ENCODE assay signal across 1 cellular context in genomic region chr13:113298001-113298945, GRCh38.
TF ChIP-seq lines count a peak whose summit lies in the region.

No MANE protein-coding gene starts in this region.

TF ChIP-seq in K562, 482 proteins besides CTCF, POLR2A, EP300 and RAD21 (continued from another document):
- TF ChIP-seq EGR1 (conservative IDR thresholded peaks at IDR 0.05) (peak; percentile 30; the same call in 1 of the 2 replicates), MBD2 (IDR thresholded peaks at IDR 0.05; ENCODE audit: borderline replicate concordance, low read depth) (no peak), E4F1 (CRISPR knock-in tag; IDR thresholded peaks at IDR 0.05; ENCODE audit: borderline replicate concordance) (no peak), AFF4 (CRISPR knock-in tag; IDR thresholded peaks at IDR 0.05) (no peak), CEBPZ (IDR thresholded peaks at IDR 0.05; ENCODE audit: borderline replicate concordance, low read depth, low read length) (no peak), ZNF354B (CRISPR knock-in tag; IDR thresholded peaks at IDR 0.05) (no peak), MNT (conservative IDR thresholded peaks at IDR 0.05) (peak; percentile 35 to 62; a peak in 3 of 4 replicates), ZNF75A (CRISPR knock-in tag; IDR thresholded peaks at IDR 0.05) (no peak), ZNF224 (CRISPR knock-in tag; IDR thresholded peaks at IDR 0.05) (no peak), HMBOX1 (IDR thresholded peaks at IDR 0.05) (no peak), ZBTB5 (IDR thresholded peaks at IDR 0.05) (no peak), NKRF (IDR thresholded peaks at IDR 0.05; ENCODE audit: borderline replicate concordance) (no peak), BDP1 (IDR thresholded peaks at IDR 0.05; ENCODE audit: insufficient read depth, insufficient read length) (no peak), CREBBP (IDR thresholded peaks at IDR 0.05; ENCODE audit: low read depth, low read length) (no peak), HNRNPLL (IDR thresholded peaks at IDR 0.05; ENCODE audit: low read depth, low read length, poor library complexity, severe bottlenecking) (no peak), ZNF785 (CRISPR knock-in tag; IDR thresholded peaks at IDR 0.05) (no peak), NFRKB (IDR thresholded peaks at IDR 0.05; ENCODE audit: low read depth) (no peak), ZNF12 (CRISPR knock-in tag; IDR thresholded peaks at IDR 0.05) (no peak), STAT5B (CRISPR knock-in tag; IDR thresholded peaks at IDR 0.05) (no peak), CHD1 (IDR thresholded peaks at IDR 0.05; ENCODE audit: low read length) (no peak), CHCHD3 (CRISPR knock-in tag; IDR thresholded peaks at IDR 0.05) (no peak), GMEB1 (CRISPR knock-in tag; IDR thresholded peaks at IDR 0.05) (no peak), ZNF436 (CRISPR knock-in tag; IDR thresholded peaks at IDR 0.05) (no peak), EZH2 (IDR thresholded peaks at IDR 0.05; ENCODE audit: borderline replicate concordance, low read depth, low read length) (no peak), ZFP91 (CRISPR knock-in tag; IDR thresholded peaks at IDR 0.05) (peak; percentile 77), PRPF4 (IDR thresholded peaks at IDR 0.05; ENCODE audit: insufficient read depth, low read depth, low read length, poor library complexity, severe bottlenecking) (no peak), NELFE (IDR thresholded peaks at IDR 0.05; ENCODE audit: insufficient read depth, insufficient read length) (no peak), ZNF41 (CRISPR knock-in tag; conservative IDR thresholded peaks at IDR 0.05) (no peak), SAFB2 (IDR thresholded peaks at IDR 0.05; ENCODE audit: borderline replicate concordance, low read depth, low read length, severe bottlenecking) (no peak), HBP1 (CRISPR knock-in tag; IDR thresholded peaks at IDR 0.05) (no peak), KDM5B (IDR thresholded peaks at IDR 0.05; ENCODE audit: insufficient replicate concordance, low read depth, low read length) (no peak)
